In genomic region chr13:35720690-35721554, GRCh38 we compare ENCODE assay signal across 8 cellular contexts.
DNase-seq lines count a peak whose midpoint lies in the region; ATAC-seq and TF ChIP-seq lines count a peak whose summit lies in the region.

No MANE protein-coding gene starts in this region.

- peak overlapping the region; percentile 47 for H3K4me2 ChIP-seq in OCI-LY1 (ENCODE audit: low read length)
- H3K4me2 ChIP-seq in hepatocyte: peak overlapping the region; percentile 75

- WGBS in adrenal gland, 4 donors: 31 to 40% (median 36%) methylated on average over 18 to 21 of the region's 21 CpGs
- 38% methylated on average over 21 of the region's 21 CpGs for WGBS in hepatocyte (ENCODE audit: low lambda C conversion rate, missing lambda C conversion rate)
- WGBS in sigmoid colon, 2 donors: 41 to 45% methylated on average over 21 of the region's 21 CpGs

- no peaks in the 10 kb centered on the region for H3K36me3 ChIP-seq in OCI-LY1 (ENCODE audit: insufficient read depth, low read length)
- no peaks in the 10 kb centered on the region for H3K36me3 ChIP-seq in adrenal gland (replicated peaks in 1 of 2)
- no peaks in the 10 kb centered on the region for H3K36me3 ChIP-seq in hepatocyte (replicated peaks; ENCODE audit: insufficient read depth, low read depth)
- H3K36me3 ChIP-seq in sigmoid colon: no peaks in the 10 kb centered on the region

- no peaks in the 10 kb centered on the region for H3K4me1 ChIP-seq in OCI-LY1 (ENCODE audit: insufficient read depth, low read length, severe bottlenecking)
- peaks cover 4 to 24% of the 10 kb centered on the region in 2 donors for H3K4me1 ChIP-seq in adrenal gland (replicated peaks in 1 of 2)
- H3K4me1 ChIP-seq in hepatocyte (ENCODE audit: insufficient read depth): peaks cover 18% of the 10 kb centered on the region
- H3K4me1 ChIP-seq in sigmoid colon: peaks cover 0 to 54% (median 52%) of the 10 kb centered on the region in 4 donors

- H3K4me3 ChIP-seq in OCI-LY1 (ENCODE audit: low read depth, low read length, poor library complexity, severe bottlenecking): peak overlapping the region; percentile 45
- H3K4me3 ChIP-seq in adrenal gland: peak overlapping the region in 1 of 4 donors; percentile 41
- no peak overlapping the region for H3K4me3 ChIP-seq in hepatocyte
- H3K4me3 ChIP-seq in sigmoid colon: peak overlapping the region in 3 of 4 donors; percentile 9 to 31 (median 17)

- H3F3A ChIP-seq in OCI-LY1 (ENCODE audit: insufficient read depth, low read length): no peaks in the 10 kb centered on the region

- H3K79me2 ChIP-seq in OCI-LY1 (ENCODE audit: insufficient read depth, low read length) (no peaks in the 10 kb centered on the region), hepatocyte (no peaks in the 10 kb centered on the region)

- TF ChIP-seq POLR2A in adrenal gland (IDR thresholded peaks at IDR 0.05): no peak
- TF ChIP-seq POLR2A in sigmoid colon (IDR thresholded peaks at IDR 0.05): no peak

- no peak overlapping the region for H2AFZ ChIP-seq in OCI-LY1 (ENCODE audit: low read length)
- peak overlapping the region; percentile 22 for H2AFZ ChIP-seq in hepatocyte

- intact Hi-C loops in adrenal gland (cut with DNase I) (no loop called here), sigmoid colon (cut with DNase I) (loop anchor here (2.0 to 5.0 kb wide), 2 partner anchors 68 to 236 kb away; no protein-coding TSS in a partner anchor)

- TF ChIP-seq CTCF in OCI-LY1 (IDR thresholded peaks at IDR 0.05; ENCODE audit: low read length) (peak; percentile 74), adrenal gland (IDR thresholded peaks at IDR 0.05) (peak; percentile 73 to 96 (median 85)), hepatocyte (IDR thresholded peaks at IDR 0.05; ENCODE audit: poor library complexity) (peak; percentile 99), sigmoid colon (IDR thresholded peaks at IDR 0.05) (peak; percentile 84 to 95 (median 92))

- ATAC-seq in HG02759 (IDR thresholded peaks at IDR 0.05; ENCODE audit: unreplicated experiment) (peak; percentile 69), HG03342 (IDR thresholded peaks at IDR 0.05; ENCODE audit: unreplicated experiment) (no peak)

- H4K20me1 ChIP-seq in OCI-LY1 (ENCODE audit: insufficient read depth, low read length): no peaks in the 10 kb centered on the region
- H4K20me1 ChIP-seq in hepatocyte (ENCODE audit: insufficient read depth, poor library complexity, severe bottlenecking): no peaks in the 10 kb centered on the region

- TF ChIP-seq EP300 in sigmoid colon (IDR thresholded peaks at IDR 0.05): no peak

- H3K27me3 ChIP-seq in OCI-LY1 (ENCODE audit: insufficient read depth, low read length): no peaks in the 10 kb centered on the region
- H3K27me3 ChIP-seq in adrenal gland: no peaks in the 10 kb centered on the region
- H3K27me3 ChIP-seq in hepatocyte: no peaks in the 10 kb centered on the region
- no peaks in the 10 kb centered on the region for H3K27me3 ChIP-seq in sigmoid colon

- H3K9ac ChIP-seq in OCI-LY1 (ENCODE audit: low read length): no peak overlapping the region

- DNase-seq in activated CD4-positive, alpha-beta T cell treated with anti-CD3 and anti-CD28 coated beads for 48 hours: peak; percentile 58
- no peak for DNase-seq in activated CD4-positive, alpha-beta T cell treated with anti-CD3 and anti-CD28 coated beads for 4 hours
- DNase-seq in adrenal gland (peak; percentile 29 to 74 (median 52)), hepatocyte (ENCODE audit: low spot score) (peak; percentile 78), sigmoid colon (peak; percentile 74)

- no peaks in the 10 kb centered on the region for H3K9me3 ChIP-seq in OCI-LY1 (ENCODE audit: low read length)
- no peaks in the 10 kb centered on the region for H3K9me3 ChIP-seq in adrenal gland (replicated peaks in 1 of 3)
- no peaks in the 10 kb centered on the region for H3K9me3 ChIP-seq in hepatocyte (ENCODE audit: low read depth)
- H3K9me3 ChIP-seq in sigmoid colon: no peaks in the 10 kb centered on the region

- H3K27ac ChIP-seq in OCI-LY1 (ENCODE audit: low read depth, low read length, poor library complexity, severe bottlenecking) (no peak overlapping the region), adrenal gland (no peak overlapping the region), hepatocyte (peak overlapping the region; percentile 72), sigmoid colon (peak overlapping the region in 3 of 4 donors; percentile 30 to 70 (median 32))

- H3K9me2 ChIP-seq in OCI-LY1 (ENCODE audit: low read depth, low read length) (no peaks in the 10 kb centered on the region), hepatocyte (replicated peaks; ENCODE audit: insufficient read depth) (no peaks in the 10 kb centered on the region)

Comparison
In these comparisons a context has a peak if more than half of its experiments do, and no peak if none do; other contexts are left out.
1. DNase-seq: peak in activated CD4-positive, alpha-beta T cell treated with anti-CD3 and anti-CD28 coated beads for 48 hours (single experiment), adrenal gland (7 of 7), hepatocyte (single experiment) and sigmoid colon (single experiment); none in activated CD4-positive, alpha-beta T cell treated with anti-CD3 and anti-CD28 coated beads for 4 hours (0 of 2).
2. H3K27ac ChIP-seq: peak in hepatocyte (single experiment) and sigmoid colon (3 of 4); none in OCI-LY1 (single experiment) and adrenal gland (0 of 5).
3. Peak in every context shown above with its lines, with median percentiles within 50 percentile points of each other: CTCF ChIP-seq.